In genomic region chr6:84897874-84898635, GRCh38 we compare ENCODE assay signal across 18 cellular contexts.
DNase-seq lines count a peak whose midpoint lies in the region; ATAC-seq, FAIRE-seq and TF ChIP-seq lines count a peak whose summit lies in the region.
"Had no signal": no experiment of that assay in that cellular context is flagged by ENCODE, and none has a peak within 500 bp of the region (broad histone marks: within the 10 kb centered on the region; RNA-seq: fewer than 3 reads in every experiment).

No MANE protein-coding gene starts in this region.

- H3K9ac ChIP-seq in endothelial cell of umbilical vein (replicated peaks; ENCODE audit: extremely low read depth, insufficient read depth, low read length) = peak overlapping the region; percentile 45

- H3K27me3 ChIP-seq in Panc1 (ENCODE audit: control insufficient read depth, insufficient read depth, low read length) (no peaks in the 10 kb centered on the region), endothelial cell of umbilical vein (ENCODE audit: control insufficient read depth in 2 of 2, insufficient read depth in 2 of 2, low read length in 2 of 2) (no peaks in the 10 kb centered on the region), pancreas (no peaks in the 10 kb centered on the region)

- POLR2A ChIA-PET in Panc1 (lab: Charles Lee) (no interaction called here), endothelial cell of umbilical vein (lab: Charles Lee) (no interaction called here)

- dilution Hi-C loops in endothelial cell of umbilical vein (cut with MboI; ENCODE audit: extremely low pct_ligation_motif_present, low sequenced_read_pairs) = no loop called here

- intact Hi-C loops in Panc1 (cut with micrococcal nuclease; ENCODE audit: unreplicated experiment) (no loop called here), endothelial cell of umbilical vein (cut with micrococcal nuclease) (loop anchor here (1.0 to 5.0 kb wide), 3 partner anchors 81 to 476 kb away; no protein-coding TSS in a partner anchor), pancreas (cut with DNase I) (no loop called here)

- CTCF ChIA-PET in Panc1 (lab: Charles Lee) = no interaction called here
- CTCF ChIA-PET in endothelial cell of umbilical vein (lab: Charles Lee) = interaction anchor here (0.9 to 1.6 kb wide), 4 partner anchors 12 to 123 kb away, joined by 3 to 6 read pairs (median 3); no protein-coding TSS in a partner anchor

- H3K27ac ChIP-seq in Panc1 (ENCODE audit: low read length) (no peak overlapping the region), endothelial cell of umbilical vein (ENCODE audit: insufficient read depth, low read depth, low read length) (peak overlapping the region; percentile 71), pancreas (no peak overlapping the region)

- DNase-seq in EL = peak; percentile 45
- DNase-seq in Panc1 (ENCODE audit: low read depth, low spot score) = peak; percentile 2
- peak; percentile 87 for DNase-seq in endothelial cell of umbilical vein (ENCODE audit: low read depth, low spot score)
- peak; percentile 74 for DNase-seq in non-pigmented ciliary epithelial cell (ENCODE audit: low read depth)
- no peak for DNase-seq in nucleus accumbens (lab: John Stamatoyannopoulos, UW)
- no peak for DNase-seq in NCI-H446 (lab: John Stamatoyannopoulos, UW)
- no peak for DNase-seq in NCI-H748 treated with DMSO at 0.1 percent for 48 hours (lab: John Stamatoyannopoulos, UW)
- DNase-seq in pancreas = no peak
- DNase-seq: activated B cell treated with CpG ODN at 0.5 μM for 24 hours; activated CD8-positive, alpha-beta memory T cell treated with anti-CD3 and anti-CD28 coated beads, Interleukin-2, amount 50 U/mL, for 4 hours; activated naive CD4-positive, alpha-beta T cell treated with anti-CD3 and anti-CD28 coated beads, Interleukin-2, amount 10 ng/mL, durations not matched to agents 7 days and 5 days; CD4-positive, CD25-positive, alpha-beta regulatory T cell; KBM-7; NCI-H1436 treated with DMSO at 0.1 percent for 48 hours; OCI-M1; right cardiac atrium had no signal

- H4K20me1 ChIP-seq in endothelial cell of umbilical vein (replicated peaks; ENCODE audit: control insufficient read depth, extremely low read depth, insufficient read depth, low read length) = no peaks in the 10 kb centered on the region

- H3K4me3 ChIP-seq in Panc1 (ENCODE audit: low read depth in 2 of 2, low read length in 2 of 2) = no peak overlapping the region
- H3K4me3 ChIP-seq in endothelial cell of umbilical vein (replicated peaks in 1 of 3; ENCODE audit: insufficient read depth in 1 of 3, low read depth in 1 of 3, low read length in 3 of 3) = no peak overlapping the region
- no peak overlapping the region for H3K4me3 ChIP-seq in pancreas

- FAIRE-seq in endothelial cell of umbilical vein (lab: Jason Lieb, UNC) = peak; percentile 74
- FAIRE-seq in pancreas (lab: Jason Lieb, UNC) = no peak
- FAIRE-seq: endometrium had no signal

- H3K4me1 ChIP-seq in Panc1 (ENCODE audit: control insufficient read depth, insufficient read depth, low read length) (0 out of 2 replicates have a peak, but pooled peaks cover 3% of the 10 kb centered on the region), endothelial cell of umbilical vein (ENCODE audit: control insufficient read depth, extremely low read depth, insufficient read depth, low read length) (peaks cover 21% of the 10 kb centered on the region), pancreas (peaks cover 0 to 10% (median 7%) of the 10 kb centered on the region in 3 donors)

- no peaks in the 10 kb centered on the region for H3K9me3 ChIP-seq in Panc1 (ENCODE audit: control insufficient read depth, insufficient read depth, low read depth, low read length)
- H3K9me3 ChIP-seq in endothelial cell of umbilical vein (replicated peaks; ENCODE audit: control insufficient read depth, insufficient read depth, low read length) = no peaks in the 10 kb centered on the region
- H3K9me3 ChIP-seq in pancreas = no peaks in the 10 kb centered on the region

- TF ChIP-seq CTCF in Panc1 (IDR thresholded peaks at IDR 0.05) (no peak), endothelial cell of umbilical vein (IDR thresholded peaks at IDR 0.05; ENCODE audit: extremely low read depth in 1 of 2, insufficient read depth in 1 of 2, low read depth in 1 of 2, low read length in 2 of 2) (no peak), pancreas (IDR thresholded peaks at IDR 0.05) (no peak)

- H2AFZ ChIP-seq in endothelial cell of umbilical vein (ENCODE audit: low read depth, low read length) = no peak overlapping the region

- no peaks in the 10 kb centered on the region for H3K79me2 ChIP-seq in endothelial cell of umbilical vein (ENCODE audit: control insufficient read depth, insufficient read depth, low read length)

- H3K9me1 ChIP-seq in endothelial cell of umbilical vein (replicated peaks; ENCODE audit: control insufficient read depth, extremely low read depth, insufficient read depth, low read length) = no peaks in the 10 kb centered on the region

- ATAC-seq in Panc1 (no peak), pancreas (no peak)
- ATAC-seq: right cardiac atrium; stimulated activated effector memory CD8-positive, alpha-beta T cell treated with anti-CD3 and anti-CD28 coated beads, Interleukin-12 subunit alpha, Interleukin-12 subunit beta, amount 100 ng/mL, for 72 hours had no signal

- no peaks in the 10 kb centered on the region for H3K36me3 ChIP-seq in Panc1 (ENCODE audit: control insufficient read depth, insufficient read depth, low read length)
- no peaks in the 10 kb centered on the region for H3K36me3 ChIP-seq in endothelial cell of umbilical vein (ENCODE audit: control insufficient read depth in 2 of 2, extremely low read depth in 1 of 2, insufficient read depth in 2 of 2, low read length in 2 of 2)
- H3K36me3 ChIP-seq in pancreas = no peaks in the 10 kb centered on the region

- WGBS in pancreas, 2 donors = 73 to 85% methylated on average over 6 of the region's 6 CpGs

- in situ Hi-C loops in Panc1 (cut with HindIII; ENCODE audit: low pct_unique_long_range_greater_than_20kb, low sequenced_read_pairs) = no loop called here

- BruUV-seq in Panc1 (replicated peaks; lab: Mats Ljungman, UMichigan) (no TSS peak), endothelial cell of umbilical vein (replicated peaks; lab: Mats Ljungman, UMichigan) (no TSS peak)

- no peak for TF ChIP-seq POLR2A in endothelial cell of umbilical vein (IDR thresholded peaks at IDR 0.05; ENCODE audit: low read depth, low read length)

- H3K4me2 ChIP-seq in endothelial cell of umbilical vein (ENCODE audit: insufficient read depth, low read length) = peak overlapping the region; percentile 86

TF ChIP-seq in endothelial cell of umbilical vein, 7 proteins besides CTCF, POLR2A, EP300 and RAD21:
- TF ChIP-seq MAX (IDR thresholded peaks at IDR 0.05; ENCODE audit: insufficient read depth, insufficient read length) = no peak
- TF ChIP-seq JUN (IDR thresholded peaks at IDR 0.05; ENCODE audit: borderline replicate concordance, insufficient read depth, insufficient read length, low read depth) = peak; percentile 97
- TF ChIP-seq GATA2 (IDR thresholded peaks at IDR 0.05; ENCODE audit: insufficient read depth, insufficient read length, low read depth, low read length) = peak; percentile 90
- TF ChIP-seq POLR2AphosphoS5 (IDR thresholded peaks at IDR 0.05; ENCODE audit: insufficient read depth, low read depth, low read length) = peak; percentile 48
- TF ChIP-seq MYC (IDR thresholded peaks at IDR 0.05; ENCODE audit: low read depth, low read length) = no peak
- peak; percentile 96 for TF ChIP-seq FOS (IDR thresholded peaks at IDR 0.05; ENCODE audit: borderline replicate concordance, insufficient read depth, low read length)

Comparison
In these comparisons a context has a peak if more than half of its experiments do, and no peak if none do; other contexts are left out.
1. DNase-seq: peak in EL (single experiment), Panc1 (single experiment), endothelial cell of umbilical vein (single experiment) and non-pigmented ciliary epithelial cell (single experiment); none in nucleus accumbens (0 of 56), NCI-H446 (0 of 2), NCI-H748 treated with DMSO at 0.1 percent for 48 hours (single experiment) and pancreas (0 of 6).